Comparison of ENCODE assay signal across 16 cellular contexts in genomic region chr5:128667148-128667547, GRCh38.
A peak's percentile ranks its signal among the peaks of the same experiment; 100 is the strongest.
DNase-seq lines count a peak whose midpoint lies in the region; ATAC-seq and TF ChIP-seq lines count a peak whose summit lies in the region.
"Had no signal": no experiment of that assay in that cellular context is flagged by ENCODE, and none has a peak within 500 bp of the region (broad histone marks: within the 10 kb centered on the region; RNA-seq: fewer than 3 reads in every experiment).

No MANE protein-coding gene starts in this region.

- H3K79me2 ChIP-seq in H9 (ENCODE audit: insufficient read depth, low read length): no peaks in the 10 kb centered on the region

- no peak overlapping the region for H4K5ac ChIP-seq in H9 (ENCODE audit: insufficient read length, low read depth, low read length)

- no peaks in the 10 kb centered on the region for H3K36me3 Mint-ChIP-seq in H9 (ENCODE audit: insufficient read depth in 1 of 3, low read depth in 3 of 3)

- H3K27ac ChIP-seq in C4-2B (no peak overlapping the region), H9 (ENCODE audit: insufficient read length, low read depth, low read length) (no peak overlapping the region), VCaP (no peak overlapping the region)
- H3K27ac ChIP-seq: stomach had no signal

- no peak overlapping the region for H2BK20ac ChIP-seq in H9 (ENCODE audit: low read depth, low read length, poor library complexity, severe bottlenecking)

- no peak overlapping the region for H2BK5ac ChIP-seq in H9 (ENCODE audit: insufficient read length, low read length)

- no CpG with 5 or more reads among the region's 1 CpG for WGBS in H9 (ENCODE audit: extremely low coverage, insufficient read length, low lambda C conversion rate)

- no peak for DNase-seq in H9
- peak; percentile 31 for DNase-seq in globus pallidus (ENCODE audit: low spot score)
- no peak for DNase-seq in NCI-H1930 (lab: John Stamatoyannopoulos, UW)
- DNase-seq: activated CD4-positive, alpha-beta T cell treated with anti-CD3 and anti-CD28 coated beads for 4 hours; activated T-cell treated with anti-CD3 and anti-CD28 coated beads, Interleukin-2, amount 50 U/mL, for 24 hours; amniotic stem cell; IMR-90; NCI-H2029 treated with DMSO at 0.1 percent for 48 hours; stomach; T-helper 1 cell had no signal

- no peak overlapping the region for H3K56ac ChIP-seq in H9 (ENCODE audit: insufficient read length, low read depth, low read length)

- H3K27me3 Mint-ChIP-seq in H9 (ENCODE audit: low read depth): no peaks in the 10 kb centered on the region
- H3K27me3 Mint-ChIP-seq: activated T-cell treated with anti-CD3 and anti-CD28 coated beads, Interleukin-2, amount 50 U/mL, for 24 hours had no signal

- no peaks in the 10 kb centered on the region for H4K20me1 ChIP-seq in H9 (ENCODE audit: control insufficient read depth, insufficient read depth, insufficient read length)

- no peaks in the 10 kb centered on the region for H3K23me2 ChIP-seq in H9 (ENCODE audit: insufficient read length, low read depth, low read length, poor library complexity, severe bottlenecking)

- peak; percentile 37 for TF ChIP-seq CTCF in C4-2B (conservative IDR thresholded peaks at IDR 0.05)
- TF ChIP-seq CTCF in H9 (conservative IDR thresholded peaks at IDR 0.05): peak; percentile 54; the same call in 2 of the 3 replicates
- TF ChIP-seq CTCF in VCaP (conservative IDR thresholded peaks at IDR 0.05): peak; percentile 69

- peaks cover 0 to 3% of the 10 kb centered on the region in 2 experiments; a peak in 1 of 5 replicates for H3K9me3 Mint-ChIP-seq in H9
- H3K9me3 Mint-ChIP-seq: activated T-cell treated with anti-CD3 and anti-CD28 coated beads, Interleukin-2, amount 50 U/mL, for 24 hours; nephron had no signal

- H3K18ac ChIP-seq in H9 (ENCODE audit: insufficient read length, low read depth, low read length): no peak overlapping the region

- H3K79me1 ChIP-seq in H9 (ENCODE audit: insufficient read depth, low read depth, low read length, poor library complexity, severe bottlenecking): no peaks in the 10 kb centered on the region

- H3K23ac ChIP-seq in H9 (ENCODE audit: insufficient read length, low read depth, low read length): no peak overlapping the region

- no peak overlapping the region for H3K27ac Mint-ChIP-seq in H9
- H3K27ac Mint-ChIP-seq: activated T-cell treated with anti-CD3 and anti-CD28 coated beads, Interleukin-2, amount 50 U/mL, for 24 hours; nephron had no signal

- H3K14ac ChIP-seq in H9 (ENCODE audit: insufficient read depth, low read length): no peak overlapping the region

- no peak overlapping the region for H4K91ac ChIP-seq in H9 (ENCODE audit: insufficient read length, low read depth, low read length)

- no peak overlapping the region for H4K8ac ChIP-seq in H9 (replicated peaks; ENCODE audit: insufficient read length, low read depth, low read length)

- no peak overlapping the region for H2AFZ ChIP-seq in H9 (ENCODE audit: low read length)

- H3T11ph ChIP-seq in H9 (ENCODE audit: low read length): no peak overlapping the region

- no peaks in the 10 kb centered on the region for H3K9me3 ChIP-seq in H9 (ENCODE audit: control insufficient read depth, low read depth, low read length)
- H3K9me3 ChIP-seq: stomach had no signal

- no peak overlapping the region for H2BK120ac ChIP-seq in H9 (ENCODE audit: low read depth, low read length, poor library complexity, severe bottlenecking)

- no peaks in the 10 kb centered on the region for H3K27me3 ChIP-seq in H9 (ENCODE audit: insufficient read depth, low read length)
- H3K27me3 ChIP-seq: stomach had no signal

- no peaks in the 10 kb centered on the region for H3K4me1 ChIP-seq in H9 (ENCODE audit: insufficient read depth, low read length)
- H3K4me1 ChIP-seq: stomach had no signal

- no peak overlapping the region for H3K4me2 ChIP-seq in H9 (ENCODE audit: insufficient read depth, insufficient read length, low read length)

- no peak overlapping the region for H3K4me3 Mint-ChIP-seq in H9
- H3K4me3 Mint-ChIP-seq: activated T-cell treated with anti-CD3 and anti-CD28 coated beads, Interleukin-2, amount 50 U/mL, for 24 hours; nephron had no signal

- H2BK12ac ChIP-seq in H9 (ENCODE audit: insufficient read length, low read depth, low read length): no peak overlapping the region

- no peak overlapping the region for H3K9ac ChIP-seq in H9 (ENCODE audit: extremely low read depth, insufficient read length, low read length)

- no peak overlapping the region for H2AK5ac ChIP-seq in H9 (ENCODE audit: insufficient read length, low read length)

- ATAC-seq in HG02852 (IDR thresholded peaks at IDR 0.05; ENCODE audit: unreplicated experiment) (no peak), GM21367 (IDR thresholded peaks at IDR 0.05; ENCODE audit: unreplicated experiment) (no peak), GM21825 (IDR thresholded peaks at IDR 0.05; ENCODE audit: unreplicated experiment) (no peak)

- H2BK15ac ChIP-seq in H9 (ENCODE audit: low read depth, low read length): no peak overlapping the region

- H3K4me1 Mint-ChIP-seq in H9: peaks cover 11 to 15% of the 10 kb centered on the region in 2 experiments

- H3K4ac ChIP-seq in H9 (ENCODE audit: low read depth, low read length): no peak overlapping the region
